ENCODE assay signal across 1 cellular context in genomic region chr2:195695002-195695631, GRCh38.
A peak's percentile ranks its signal among the peaks of the same experiment; 100 is the strongest.
TF ChIP-seq lines count a peak whose summit lies in the region.

No MANE protein-coding gene starts in this region.

TF ChIP-seq in K562, 482 proteins besides CTCF, POLR2A, EP300 and RAD21 (continued from another document):
- 0 out of 2 replicates have a peak, but pooled peaks have one; percentile 0 for TF ChIP-seq CHAMP1 (IDR thresholded peaks at IDR 0.05)
- TF ChIP-seq NELFE (IDR thresholded peaks at IDR 0.05; ENCODE audit: insufficient read depth, insufficient read length): no peak
- no peak for TF ChIP-seq ZNF449 (CRISPR knock-in tag; IDR thresholded peaks at IDR 0.05)
- TF ChIP-seq TRIM24 (IDR thresholded peaks at IDR 0.05): peak in 1 of 2 experiments; percentile 19; a peak in 1 of 4 replicates
- peak; percentile 13; the same call in 1 of the 2 replicates for TF ChIP-seq ZNF316 (IDR thresholded peaks at IDR 0.05)
- peak; percentile 39 for TF ChIP-seq EGR1 (conservative IDR thresholded peaks at IDR 0.05)
- no peak for TF ChIP-seq ZNF12 (CRISPR knock-in tag; IDR thresholded peaks at IDR 0.05)
